ENCODE assay signal across 1 cellular context in the genomic region with DNA sequence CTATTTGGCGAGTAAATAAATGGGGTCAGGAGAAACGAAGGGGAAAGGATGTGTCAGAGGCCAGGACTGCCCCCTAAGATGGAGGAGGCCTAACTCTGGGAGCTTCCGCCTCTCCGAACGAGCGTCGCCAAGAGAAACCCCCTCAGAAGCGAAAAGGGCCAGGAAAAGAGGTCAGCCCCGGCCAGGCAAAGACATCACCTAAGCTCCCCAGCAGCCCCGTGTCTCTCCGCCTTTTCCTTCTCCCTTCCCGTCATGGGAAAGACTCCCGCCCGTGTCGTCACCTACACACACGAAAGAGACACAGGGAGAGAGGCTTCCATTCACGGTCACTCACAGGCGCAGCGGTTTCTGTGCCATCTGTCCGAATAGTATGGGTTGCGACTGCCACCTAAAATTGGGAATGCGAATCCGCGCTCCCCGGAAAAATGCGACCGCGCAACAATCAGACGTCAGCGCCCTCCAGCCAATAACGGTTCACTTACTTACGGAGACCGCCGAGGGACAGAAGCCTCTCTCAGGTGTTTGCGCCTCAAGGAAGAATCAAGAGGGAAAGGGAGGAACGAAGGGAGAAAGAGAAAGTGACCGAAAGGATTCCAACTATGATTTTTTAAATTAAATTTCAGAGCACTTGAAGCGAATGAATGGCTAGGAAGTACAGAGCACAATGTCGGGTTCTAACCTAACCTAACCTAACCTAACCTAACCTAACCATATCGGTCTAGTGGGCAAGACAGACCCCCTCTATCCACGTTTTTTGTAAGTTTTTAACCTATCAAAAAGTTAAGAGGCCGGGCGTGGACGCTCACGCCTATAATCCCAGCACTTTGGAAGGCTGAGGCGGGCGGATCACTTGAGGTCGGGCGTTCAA.
TF ChIP-seq lines count a peak whose summit lies in the region.

A gene (minus strand): TSS at position 402 of the 868 bp plus-strand sequence. CDS start 45 bp downstream, at position 357.

TF ChIP-seq in HCT116, 20 proteins besides CTCF, POLR2A, EP300 and RAD21 (continued from another document):
- TF ChIP-seq, protein P1, sequence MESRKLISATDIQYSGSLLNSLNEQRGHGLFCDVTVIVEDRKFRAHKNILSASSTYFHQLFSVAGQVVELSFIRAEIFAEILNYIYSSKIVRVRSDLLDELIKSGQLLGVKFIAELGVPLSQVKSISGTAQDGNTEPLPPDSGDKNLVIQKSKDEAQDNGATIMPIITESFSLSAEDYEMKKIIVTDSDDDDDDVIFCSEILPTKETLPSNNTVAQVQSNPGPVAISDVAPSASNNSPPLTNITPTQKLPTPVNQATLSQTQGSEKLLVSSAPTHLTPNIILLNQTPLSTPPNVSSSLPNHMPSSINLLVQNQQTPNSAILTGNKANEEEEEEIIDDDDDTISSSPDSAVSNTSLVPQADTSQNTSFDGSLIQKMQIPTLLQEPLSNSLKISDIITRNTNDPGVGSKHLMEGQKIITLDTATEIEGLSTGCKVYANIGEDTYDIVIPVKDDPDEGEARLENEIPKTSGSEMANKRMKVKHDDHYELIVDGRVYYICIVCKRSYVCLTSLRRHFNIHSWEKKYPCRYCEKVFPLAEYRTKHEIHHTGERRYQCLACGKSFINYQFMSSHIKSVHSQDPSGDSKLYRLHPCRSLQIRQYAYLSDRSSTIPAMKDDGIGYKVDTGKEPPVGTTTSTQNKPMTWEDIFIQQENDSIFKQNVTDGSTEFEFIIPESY (IDR thresholded peaks at IDR 0.05; ENCODE audit: extremely low read depth, insufficient replicate concordance, low read length): peak; percentile 82
- peak; percentile 98 for TF ChIP-seq SP1 (IDR thresholded peaks at IDR 0.05; ENCODE audit: low read depth)
- no peak for TF ChIP-seq FOSL1 (IDR thresholded peaks at IDR 0.05; ENCODE audit: low read depth)
- TF ChIP-seq POLR2AphosphoS5 (IDR thresholded peaks at IDR 0.05; ENCODE audit: low read depth, low read length): peak; percentile 90
- peak; percentile 97 for TF ChIP-seq SRF (IDR thresholded peaks at IDR 0.05; ENCODE audit: low read depth)
- no peak for TF ChIP-seq CEBPB (IDR thresholded peaks at IDR 0.05; ENCODE audit: low read depth)
- no peak for TF ChIP-seq EGR1 (IDR thresholded peaks at IDR 0.05; ENCODE audit: low read depth)
- no peak; the same call in 1 of the 2 replicates for TF ChIP-seq ZFX (IDR thresholded peaks at IDR 0.05)
- TF ChIP-seq SIN3A (IDR thresholded peaks at IDR 0.05; ENCODE audit: low read depth): peak; percentile 95
